In the genomic region with DNA sequence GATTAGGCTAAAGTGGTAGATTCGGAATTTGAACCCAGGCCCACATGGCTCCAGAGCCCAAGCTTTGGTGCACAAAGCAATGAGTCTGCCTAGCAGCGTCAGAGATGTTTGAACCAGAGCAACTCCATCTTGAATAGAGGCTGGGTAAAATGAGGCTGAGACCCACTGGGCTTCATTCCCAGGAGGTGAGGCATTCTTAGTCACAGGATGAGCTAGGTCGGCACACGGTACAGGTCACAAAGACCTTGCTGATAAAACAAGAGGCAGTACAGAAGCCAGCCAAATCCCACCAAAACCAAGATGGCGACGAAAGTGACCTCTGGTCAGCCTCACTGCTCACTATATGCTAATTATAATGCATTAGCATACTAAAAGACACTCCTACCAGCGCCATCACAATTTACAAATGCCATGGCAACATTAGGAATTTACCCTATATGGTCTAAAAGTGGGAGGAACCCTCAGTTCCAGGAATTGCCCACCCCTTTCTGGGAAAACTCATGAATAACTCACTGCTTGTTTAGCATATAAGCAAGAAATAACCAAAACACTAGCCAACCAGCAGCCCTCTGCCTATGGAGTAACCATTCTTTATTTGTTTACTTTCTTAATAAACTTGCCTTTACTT, we compare ENCODE assay signal across 1 cellular context.
A peak's percentile ranks its signal among the peaks of the same experiment; 100 is the strongest.
TF ChIP-seq lines count a peak whose summit lies in the region.

No MANE protein-coding gene starts in this region.

TF ChIP-seq in K562, 482 proteins besides CTCF, POLR2A, EP300 and RAD21 (continued from another document and continues in another):
- TF ChIP-seq, protein P1, sequence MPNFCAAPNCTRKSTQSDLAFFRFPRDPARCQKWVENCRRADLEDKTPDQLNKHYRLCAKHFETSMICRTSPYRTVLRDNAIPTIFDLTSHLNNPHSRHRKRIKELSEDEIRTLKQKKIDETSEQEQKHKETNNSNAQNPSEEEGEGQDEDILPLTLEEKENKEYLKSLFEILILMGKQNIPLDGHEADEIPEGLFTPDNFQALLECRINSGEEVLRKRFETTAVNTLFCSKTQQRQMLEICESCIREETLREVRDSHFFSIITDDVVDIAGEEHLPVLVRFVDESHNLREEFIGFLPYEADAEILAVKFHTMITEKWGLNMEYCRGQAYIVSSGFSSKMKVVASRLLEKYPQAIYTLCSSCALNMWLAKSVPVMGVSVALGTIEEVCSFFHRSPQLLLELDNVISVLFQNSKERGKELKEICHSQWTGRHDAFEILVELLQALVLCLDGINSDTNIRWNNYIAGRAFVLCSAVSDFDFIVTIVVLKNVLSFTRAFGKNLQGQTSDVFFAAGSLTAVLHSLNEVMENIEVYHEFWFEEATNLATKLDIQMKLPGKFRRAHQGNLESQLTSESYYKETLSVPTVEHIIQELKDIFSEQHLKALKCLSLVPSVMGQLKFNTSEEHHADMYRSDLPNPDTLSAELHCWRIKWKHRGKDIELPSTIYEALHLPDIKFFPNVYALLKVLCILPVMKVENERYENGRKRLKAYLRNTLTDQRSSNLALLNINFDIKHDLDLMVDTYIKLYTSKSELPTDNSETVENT (CRISPR knock-in tag; IDR thresholded peaks at IDR 0.05): no peak
- no peak for TF ChIP-seq SMC3 (conservative IDR thresholded peaks at IDR 0.05; ENCODE audit: insufficient read depth, low read depth, low read length)
- no peak for TF ChIP-seq ZNF217 (CRISPR knock-in tag; IDR thresholded peaks at IDR 0.05)
- TF ChIP-seq, protein P2, sequence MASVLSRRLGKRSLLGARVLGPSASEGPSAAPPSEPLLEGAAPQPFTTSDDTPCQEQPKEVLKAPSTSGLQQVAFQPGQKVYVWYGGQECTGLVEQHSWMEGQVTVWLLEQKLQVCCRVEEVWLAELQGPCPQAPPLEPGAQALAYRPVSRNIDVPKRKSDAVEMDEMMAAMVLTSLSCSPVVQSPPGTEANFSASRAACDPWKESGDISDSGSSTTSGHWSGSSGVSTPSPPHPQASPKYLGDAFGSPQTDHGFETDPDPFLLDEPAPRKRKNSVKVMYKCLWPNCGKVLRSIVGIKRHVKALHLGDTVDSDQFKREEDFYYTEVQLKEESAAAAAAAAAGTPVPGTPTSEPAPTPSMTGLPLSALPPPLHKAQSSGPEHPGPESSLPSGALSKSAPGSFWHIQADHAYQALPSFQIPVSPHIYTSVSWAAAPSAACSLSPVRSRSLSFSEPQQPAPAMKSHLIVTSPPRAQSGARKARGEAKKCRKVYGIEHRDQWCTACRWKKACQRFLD (CRISPR knock-in tag; IDR thresholded peaks at IDR 0.05): peak; percentile 93
- TF ChIP-seq JUND (IDR thresholded peaks at IDR 0.05; ENCODE audit: borderline replicate concordance, low read depth, low read length): no peak
- 0 out of 3 replicates have a peak, but pooled peaks have one; percentile 43 for TF ChIP-seq JUND (tag; IDR thresholded peaks at IDR 0.05; ENCODE audit: borderline replicate concordance, low read depth, low read length)
- no peak for TF ChIP-seq FUS (optimal IDR thresholded peaks at IDR 0.05; ENCODE audit: low read depth, low read length)
- TF ChIP-seq, protein P3, sequence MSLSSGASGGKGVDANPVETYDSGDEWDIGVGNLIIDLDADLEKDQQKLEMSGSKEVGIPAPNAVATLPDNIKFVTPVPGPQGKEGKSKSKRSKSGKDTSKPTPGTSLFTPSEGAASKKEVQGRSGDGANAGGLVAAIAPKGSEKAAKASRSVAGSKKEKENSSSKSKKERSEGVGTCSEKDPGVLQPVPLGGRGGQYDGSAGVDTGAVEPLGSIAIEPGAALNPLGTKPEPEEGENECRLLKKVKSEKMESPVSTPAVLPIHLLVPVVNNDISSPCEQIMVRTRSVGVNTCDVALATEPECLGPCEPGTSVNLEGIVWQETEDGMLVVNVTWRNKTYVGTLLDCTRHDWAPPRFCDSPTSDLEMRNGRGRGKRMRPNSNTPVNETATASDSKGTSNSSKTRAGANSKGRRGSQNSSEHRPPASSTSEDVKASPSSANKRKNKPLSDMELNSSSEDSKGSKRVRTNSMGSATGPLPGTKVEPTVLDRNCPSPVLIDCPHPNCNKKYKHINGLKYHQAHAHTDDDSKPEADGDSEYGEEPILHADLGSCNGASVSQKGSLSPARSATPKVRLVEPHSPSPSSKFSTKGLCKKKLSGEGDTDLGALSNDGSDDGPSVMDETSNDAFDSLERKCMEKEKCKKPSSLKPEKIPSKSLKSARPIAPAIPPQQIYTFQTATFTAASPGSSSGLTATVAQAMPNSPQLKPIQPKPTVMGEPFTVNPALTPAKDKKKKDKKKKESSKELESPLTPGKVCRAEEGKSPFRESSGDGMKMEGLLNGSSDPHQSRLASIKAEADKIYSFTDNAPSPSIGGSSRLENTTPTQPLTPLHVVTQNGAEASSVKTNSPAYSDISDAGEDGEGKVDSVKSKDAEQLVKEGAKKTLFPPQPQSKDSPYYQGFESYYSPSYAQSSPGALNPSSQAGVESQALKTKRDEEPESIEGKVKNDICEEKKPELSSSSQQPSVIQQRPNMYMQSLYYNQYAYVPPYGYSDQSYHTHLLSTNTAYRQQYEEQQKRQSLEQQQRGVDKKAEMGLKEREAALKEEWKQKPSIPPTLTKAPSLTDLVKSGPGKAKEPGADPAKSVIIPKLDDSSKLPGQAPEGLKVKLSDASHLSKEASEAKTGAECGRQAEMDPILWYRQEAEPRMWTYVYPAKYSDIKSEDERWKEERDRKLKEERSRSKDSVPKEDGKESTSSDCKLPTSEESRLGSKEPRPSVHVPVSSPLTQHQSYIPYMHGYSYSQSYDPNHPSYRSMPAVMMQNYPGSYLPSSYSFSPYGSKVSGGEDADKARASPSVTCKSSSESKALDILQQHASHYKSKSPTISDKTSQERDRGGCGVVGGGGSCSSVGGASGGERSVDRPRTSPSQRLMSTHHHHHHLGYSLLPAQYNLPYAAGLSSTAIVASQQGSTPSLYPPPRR (CRISPR knock-in tag; IDR thresholded peaks at IDR 0.05; ENCODE audit: borderline replicate concordance): no peak
- peak; percentile 86 for TF ChIP-seq MEF2D (tag; conservative IDR thresholded peaks at IDR 0.05; ENCODE audit: low read depth)
- TF ChIP-seq, protein P4, sequence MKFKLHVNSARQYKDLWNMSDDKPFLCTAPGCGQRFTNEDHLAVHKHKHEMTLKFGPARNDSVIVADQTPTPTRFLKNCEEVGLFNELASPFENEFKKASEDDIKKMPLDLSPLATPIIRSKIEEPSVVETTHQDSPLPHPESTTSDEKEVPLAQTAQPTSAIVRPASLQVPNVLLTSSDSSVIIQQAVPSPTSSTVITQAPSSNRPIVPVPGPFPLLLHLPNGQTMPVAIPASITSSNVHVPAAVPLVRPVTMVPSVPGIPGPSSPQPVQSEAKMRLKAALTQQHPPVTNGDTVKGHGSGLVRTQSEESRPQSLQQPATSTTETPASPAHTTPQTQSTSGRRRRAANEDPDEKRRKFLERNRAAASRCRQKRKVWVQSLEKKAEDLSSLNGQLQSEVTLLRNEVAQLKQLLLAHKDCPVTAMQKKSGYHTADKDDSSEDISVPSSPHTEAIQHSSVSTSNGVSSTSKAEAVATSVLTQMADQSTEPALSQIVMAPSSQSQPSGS (CRISPR knock-in tag; IDR thresholded peaks at IDR 0.05): no peak
- TF ChIP-seq RUNX1 (IDR thresholded peaks at IDR 0.05; ENCODE audit: low read depth): no peak
- TF ChIP-seq STAT5A (IDR thresholded peaks at IDR 0.05; ENCODE audit: borderline replicate concordance, low read length): peak; percentile 97
- no peak for TF ChIP-seq TOE1 (IDR thresholded peaks at IDR 0.05; ENCODE audit: borderline replicate concordance)
- TF ChIP-seq TOE1 (CRISPR knock-in tag; IDR thresholded peaks at IDR 0.05; ENCODE audit: borderline replicate concordance, low read depth): no peak
- TF ChIP-seq RNF2 (IDR thresholded peaks at IDR 0.05): no peak
- TF ChIP-seq CHCHD3 (CRISPR knock-in tag; IDR thresholded peaks at IDR 0.05): no peak
- TF ChIP-seq, protein P5, sequence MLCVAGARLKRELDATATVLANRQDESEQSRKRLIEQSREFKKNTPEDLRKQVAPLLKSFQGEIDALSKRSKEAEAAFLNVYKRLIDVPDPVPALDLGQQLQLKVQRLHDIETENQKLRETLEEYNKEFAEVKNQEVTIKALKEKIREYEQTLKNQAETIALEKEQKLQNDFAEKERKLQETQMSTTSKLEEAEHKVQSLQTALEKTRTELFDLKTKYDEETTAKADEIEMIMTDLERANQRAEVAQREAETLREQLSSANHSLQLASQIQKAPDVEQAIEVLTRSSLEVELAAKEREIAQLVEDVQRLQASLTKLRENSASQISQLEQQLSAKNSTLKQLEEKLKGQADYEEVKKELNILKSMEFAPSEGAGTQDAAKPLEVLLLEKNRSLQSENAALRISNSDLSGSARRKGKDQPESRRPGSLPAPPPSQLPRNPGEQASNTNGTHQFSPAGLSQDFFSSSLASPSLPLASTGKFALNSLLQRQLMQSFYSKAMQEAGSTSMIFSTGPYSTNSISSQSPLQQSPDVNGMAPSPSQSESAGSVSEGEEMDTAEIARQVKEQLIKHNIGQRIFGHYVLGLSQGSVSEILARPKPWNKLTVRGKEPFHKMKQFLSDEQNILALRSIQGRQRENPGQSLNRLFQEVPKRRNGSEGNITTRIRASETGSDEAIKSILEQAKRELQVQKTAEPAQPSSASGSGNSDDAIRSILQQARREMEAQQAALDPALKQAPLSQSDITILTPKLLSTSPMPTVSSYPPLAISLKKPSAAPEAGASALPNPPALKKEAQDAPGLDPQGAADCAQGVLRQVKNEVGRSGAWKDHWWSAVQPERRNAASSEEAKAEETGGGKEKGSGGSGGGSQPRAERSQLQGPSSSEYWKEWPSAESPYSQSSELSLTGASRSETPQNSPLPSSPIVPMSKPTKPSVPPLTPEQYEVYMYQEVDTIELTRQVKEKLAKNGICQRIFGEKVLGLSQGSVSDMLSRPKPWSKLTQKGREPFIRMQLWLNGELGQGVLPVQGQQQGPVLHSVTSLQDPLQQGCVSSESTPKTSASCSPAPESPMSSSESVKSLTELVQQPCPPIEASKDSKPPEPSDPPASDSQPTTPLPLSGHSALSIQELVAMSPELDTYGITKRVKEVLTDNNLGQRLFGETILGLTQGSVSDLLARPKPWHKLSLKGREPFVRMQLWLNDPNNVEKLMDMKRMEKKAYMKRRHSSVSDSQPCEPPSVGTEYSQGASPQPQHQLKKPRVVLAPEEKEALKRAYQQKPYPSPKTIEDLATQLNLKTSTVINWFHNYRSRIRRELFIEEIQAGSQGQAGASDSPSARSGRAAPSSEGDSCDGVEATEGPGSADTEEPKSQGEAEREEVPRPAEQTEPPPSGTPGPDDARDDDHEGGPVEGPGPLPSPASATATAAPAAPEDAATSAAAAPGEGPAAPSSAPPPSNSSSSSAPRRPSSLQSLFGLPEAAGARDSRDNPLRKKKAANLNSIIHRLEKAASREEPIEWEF (CRISPR knock-in tag; IDR thresholded peaks at IDR 0.05): peak; percentile 91
- TF ChIP-seq DMBX1 (CRISPR knock-in tag; IDR thresholded peaks at IDR 0.05; ENCODE audit: borderline replicate concordance): peak; percentile 90
- TF ChIP-seq, protein P6, sequence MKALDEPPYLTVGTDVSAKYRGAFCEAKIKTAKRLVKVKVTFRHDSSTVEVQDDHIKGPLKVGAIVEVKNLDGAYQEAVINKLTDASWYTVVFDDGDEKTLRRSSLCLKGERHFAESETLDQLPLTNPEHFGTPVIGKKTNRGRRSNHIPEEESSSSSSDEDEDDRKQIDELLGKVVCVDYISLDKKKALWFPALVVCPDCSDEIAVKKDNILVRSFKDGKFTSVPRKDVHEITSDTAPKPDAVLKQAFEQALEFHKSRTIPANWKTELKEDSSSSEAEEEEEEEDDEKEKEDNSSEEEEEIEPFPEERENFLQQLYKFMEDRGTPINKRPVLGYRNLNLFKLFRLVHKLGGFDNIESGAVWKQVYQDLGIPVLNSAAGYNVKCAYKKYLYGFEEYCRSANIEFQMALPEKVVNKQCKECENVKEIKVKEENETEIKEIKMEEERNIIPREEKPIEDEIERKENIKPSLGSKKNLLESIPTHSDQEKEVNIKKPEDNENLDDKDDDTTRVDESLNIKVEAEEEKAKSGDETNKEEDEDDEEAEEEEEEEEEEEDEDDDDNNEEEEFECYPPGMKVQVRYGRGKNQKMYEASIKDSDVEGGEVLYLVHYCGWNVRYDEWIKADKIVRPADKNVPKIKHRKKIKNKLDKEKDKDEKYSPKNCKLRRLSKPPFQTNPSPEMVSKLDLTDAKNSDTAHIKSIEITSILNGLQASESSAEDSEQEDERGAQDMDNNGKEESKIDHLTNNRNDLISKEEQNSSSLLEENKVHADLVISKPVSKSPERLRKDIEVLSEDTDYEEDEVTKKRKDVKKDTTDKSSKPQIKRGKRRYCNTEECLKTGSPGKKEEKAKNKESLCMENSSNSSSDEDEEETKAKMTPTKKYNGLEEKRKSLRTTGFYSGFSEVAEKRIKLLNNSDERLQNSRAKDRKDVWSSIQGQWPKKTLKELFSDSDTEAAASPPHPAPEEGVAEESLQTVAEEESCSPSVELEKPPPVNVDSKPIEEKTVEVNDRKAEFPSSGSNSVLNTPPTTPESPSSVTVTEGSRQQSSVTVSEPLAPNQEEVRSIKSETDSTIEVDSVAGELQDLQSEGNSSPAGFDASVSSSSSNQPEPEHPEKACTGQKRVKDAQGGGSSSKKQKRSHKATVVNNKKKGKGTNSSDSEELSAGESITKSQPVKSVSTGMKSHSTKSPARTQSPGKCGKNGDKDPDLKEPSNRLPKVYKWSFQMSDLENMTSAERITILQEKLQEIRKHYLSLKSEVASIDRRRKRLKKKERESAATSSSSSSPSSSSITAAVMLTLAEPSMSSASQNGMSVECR (CRISPR knock-in tag; IDR thresholded peaks at IDR 0.05): no peak
- TF ChIP-seq, protein P7, sequence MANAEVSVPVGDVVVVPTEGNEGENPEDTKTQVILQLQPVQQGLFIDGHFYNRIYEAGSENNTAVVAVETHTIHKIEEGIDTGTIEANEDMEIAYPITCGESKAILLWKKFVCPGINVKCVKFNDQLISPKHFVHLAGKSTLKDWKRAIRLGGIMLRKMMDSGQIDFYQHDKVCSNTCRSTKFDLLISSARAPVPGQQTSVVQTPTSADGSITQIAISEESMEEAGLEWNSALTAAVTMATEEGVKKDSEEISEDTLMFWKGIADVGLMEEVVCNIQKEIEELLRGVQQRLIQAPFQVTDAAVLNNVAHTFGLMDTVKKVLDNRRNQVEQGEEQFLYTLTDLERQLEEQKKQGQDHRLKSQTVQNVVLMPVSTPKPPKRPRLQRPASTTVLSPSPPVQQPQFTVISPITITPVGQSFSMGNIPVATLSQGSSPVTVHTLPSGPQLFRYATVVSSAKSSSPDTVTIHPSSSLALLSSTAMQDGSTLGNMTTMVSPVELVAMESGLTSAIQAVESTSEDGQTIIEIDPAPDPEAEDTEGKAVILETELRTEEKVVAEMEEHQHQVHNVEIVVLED (CRISPR knock-in tag; IDR thresholded peaks at IDR 0.05): no peak
- TF ChIP-seq BRD9 (IDR thresholded peaks at IDR 0.05; ENCODE audit: low read depth, partially characterized antibody): no peak
- no peak for TF ChIP-seq ZNF354B (CRISPR knock-in tag; IDR thresholded peaks at IDR 0.05)
- TF ChIP-seq, protein P8, sequence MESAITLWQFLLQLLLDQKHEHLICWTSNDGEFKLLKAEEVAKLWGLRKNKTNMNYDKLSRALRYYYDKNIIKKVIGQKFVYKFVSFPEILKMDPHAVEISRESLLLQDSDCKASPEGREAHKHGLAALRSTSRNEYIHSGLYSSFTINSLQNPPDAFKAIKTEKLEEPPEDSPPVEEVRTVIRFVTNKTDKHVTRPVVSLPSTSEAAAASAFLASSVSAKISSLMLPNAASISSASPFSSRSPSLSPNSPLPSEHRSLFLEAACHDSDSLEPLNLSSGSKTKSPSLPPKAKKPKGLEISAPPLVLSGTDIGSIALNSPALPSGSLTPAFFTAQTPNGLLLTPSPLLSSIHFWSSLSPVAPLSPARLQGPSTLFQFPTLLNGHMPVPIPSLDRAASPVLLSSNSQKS (CRISPR knock-in tag; IDR thresholded peaks at IDR 0.05): no peak
- TF ChIP-seq POLR2H (tag; IDR thresholded peaks at IDR 0.05; ENCODE audit: low read depth): peak; percentile 58
- no peak for TF ChIP-seq SOX6 (IDR thresholded peaks at IDR 0.05)
